In genomic region chr14:55942101-55942645, GRCh38 we compare ENCODE assay signal across 1 cellular context.
TF ChIP-seq lines count a peak whose summit lies in the region.

No MANE protein-coding gene starts in this region.

TF ChIP-seq in GM23338, 12 proteins besides CTCF, POLR2A, EP300 and RAD21 (continued from another document):
- TF ChIP-seq ZNF462 (CRISPR knock-in tag; IDR thresholded peaks at IDR 0.05) = no peak
- no peak for TF ChIP-seq NANOG (IDR thresholded peaks at IDR 0.05; ENCODE audit: borderline replicate concordance)
- no peak for TF ChIP-seq CREB1 (CRISPR knock-in tag; IDR thresholded peaks at IDR 0.05; ENCODE audit: low read depth)
- TF ChIP-seq JUNB (IDR thresholded peaks at IDR 0.05; ENCODE audit: unreplicated experiment) = no peak
- no peak for TF ChIP-seq ZNF331 (CRISPR knock-in tag; IDR thresholded peaks at IDR 0.05; ENCODE audit: low read depth)
- no peak for TF ChIP-seq EZH2 (IDR thresholded peaks at IDR 0.05; ENCODE audit: low read depth, unreplicated experiment)
- no peak for TF ChIP-seq POLR2AphosphoS5 (IDR thresholded peaks at IDR 0.05; ENCODE audit: low read depth)
